2 cellular contexts compared by ENCODE assay signal in genomic region chr22:24210409-24210808, GRCh38. TPM values are rescaled to one million over a fixed set of nuclear protein-coding genes. Genes with fewer than 3 reads are reported as not detected.
"Had no signal": no experiment of that assay in that cellular context is flagged by ENCODE, and none has a peak within 500 bp of the region (broad histone marks: within the 10 kb centered on the region; RNA-seq: fewer than 3 reads in every experiment).

No MANE protein-coding gene starts in this region.

RNA-seq across cellular contexts. Expression of gene SUSD2, which starts 29.1 kb away (rescaled TPM):
- total RNA-seq: occipital lobe had no signal

RNA-seq across cellular contexts. Expression of gene GGT5, which starts 34.5 kb away (rescaled TPM):
- total RNA-seq: natural killer cell had no signal
